ENCODE assay signal across 19 cellular contexts in genomic region chr6:166623318-166623717, GRCh38. TPM values are rescaled to one million over a fixed set of nuclear protein-coding genes. Genes with fewer than 3 reads are reported as not detected.
DNase-seq lines count a peak whose midpoint lies in the region; ATAC-seq and TF ChIP-seq lines count a peak whose summit lies in the region.
"Had no signal": no experiment of that assay in that cellular context is flagged by ENCODE, and none has a peak within 500 bp of the region (broad histone marks: within the 10 kb centered on the region; RNA-seq: fewer than 3 reads in every experiment).

No MANE protein-coding gene starts in this region.

- H3K27me3 Mint-ChIP-seq in Caco-2 (ENCODE audit: insufficient read depth, unreplicated experiment): peaks cover 10% of the 10 kb centered on the region

- CTCF ChIA-PET in HCT116 (lab: Charles Lee): no interaction called here
- CTCF ChIA-PET in Caco-2 (lab: Charles Lee): no interaction called here

- TF ChIP-seq EP300 in gastroesophageal sphincter (IDR thresholded peaks at IDR 0.05): no peak
- TF ChIP-seq EP300 in sigmoid colon (IDR thresholded peaks at IDR 0.05): no peak

- H3K4me3 ChIP-seq in HCT116 (replicated peaks in 1 of 2; ENCODE audit: low read depth in 1 of 2, low read length in 2 of 2) (no peak overlapping the region), gastroesophageal sphincter (no peak overlapping the region), sigmoid colon (no peak overlapping the region), Caco-2 (ENCODE audit: low read depth, low read length) (no peak overlapping the region)
- H3K4me3 ChIP-seq: GM12878, Peyer's patch had no signal

- H3K36me3 ChIP-seq in HCT116 (ENCODE audit: control insufficient read depth in 1 of 2, insufficient read depth in 2 of 2, low read length in 2 of 2): no peaks in the 10 kb centered on the region
- peaks cover 0 to 6% of the 10 kb centered on the region in 2 donors for H3K36me3 ChIP-seq in gastroesophageal sphincter
- no peaks in the 10 kb centered on the region for H3K36me3 ChIP-seq in sigmoid colon
- H3K36me3 ChIP-seq in Caco-2 (ENCODE audit: control insufficient read depth, insufficient read depth, low read length): no peaks in the 10 kb centered on the region
- H3K36me3 ChIP-seq: Peyer's patch had no signal

- H4K20me1 ChIP-seq in HCT116 (ENCODE audit: insufficient read depth): no peaks in the 10 kb centered on the region

- H3K27ac Mint-ChIP-seq in Caco-2 (ENCODE audit: unreplicated experiment): no peak overlapping the region
- H3K27ac Mint-ChIP-seq: activated naive CD8-positive, alpha-beta T cell treated with anti-CD3 and anti-CD28 coated beads, Interleukin-2, amount 10 ng/mL, durations not matched to agents 7 days and 5 days had no signal

- WGBS in gastroesophageal sphincter (ENCODE audit: low coverage in 1 of 2), 2 donors: 60 to 75% methylated on average over 2 to 3 of the region's 5 CpGs
- WGBS in sigmoid colon, 2 donors: 87 to 88% methylated on average over 5 of the region's 5 CpGs

- H3K27ac ChIP-seq in HCT116 (ENCODE audit: low read depth, low read length): no peak overlapping the region
- H3K27ac ChIP-seq in gastroesophageal sphincter: peak overlapping the region in 3 of 4 donors; percentile 39 to 90 (median 87)
- peak overlapping the region in 3 of 4 donors; percentile 70 to 84 (median 79) for H3K27ac ChIP-seq in sigmoid colon
- H3K27ac ChIP-seq in substantia nigra (ENCODE audit: low read depth, low read length, poor library complexity, severe bottlenecking): no peak overlapping the region

- no peak for ATAC-seq in HCT116
- no peak for ATAC-seq in gastroesophageal sphincter
- no peak for ATAC-seq in HG02840 (IDR thresholded peaks at IDR 0.05; ENCODE audit: low FRiP score, unreplicated experiment)
- ATAC-seq: activated T-cell treated with anti-CD3 and anti-CD28 coated beads, Interleukin-2, amount 50 U/mL, for 4 hours; GM12878; left colon had no signal

- POLR2A ChIA-PET in HCT116 (lab: Charles Lee) (no interaction called here), Caco-2 (lab: Charles Lee) (no interaction called here)

- DNase-seq in HCT116 (ENCODE audit: low read depth, low spot score): no peak
- DNase-seq in SW480 (ENCODE audit: low spot score): peak; percentile 2
- no peak for DNase-seq in sigmoid colon
- DNase-seq in substantia nigra (lab: John Stamatoyannopoulos, UW): no peak
- no peak for DNase-seq in activated CD4-positive, CD25-positive, alpha-beta regulatory T cell treated with anti-CD3 and anti-CD28 coated beads, Interleukin-2, amount 50 U/mL, for 72 hours
- no peak for DNase-seq in Caco-2
- DNase-seq: activated CD4-positive, alpha-beta T cell treated with anti-CD3 and anti-CD28 coated beads, Interleukin-2, amount 50 U/mL, for 1 hour; activated naive CD8-positive, alpha-beta T cell treated with anti-CD3 and anti-CD28 coated beads, Interleukin-2, amount 10 ng/mL, durations not matched to agents 7 days and 5 days; activated T-cell treated with anti-CD3 and anti-CD28 coated beads, Interleukin-2, amount 50 U/mL, for 4 hours; central memory CD4-positive, alpha-beta T cell; effector CD8-positive, alpha-beta T cell; hypothalamus; left colon; NCI-H1930; Peyer's patch; stimulated activated CD4-positive, alpha-beta T cell treated with anti-CD3 and anti-CD28 coated beads, Interleukin-4, amount 100 ng/mL, for 1 hour had no signal

- H3K4me1 ChIP-seq in HCT116 (ENCODE audit: control insufficient read depth in 1 of 2, insufficient read depth in 2 of 2, low read length in 2 of 2): peaks cover 8 to 30% of the 10 kb centered on the region in 2 experiments; a peak in 3 of 4 replicates
- peaks cover 4 to 81% (median 25%) of the 10 kb centered on the region in 3 donors for H3K4me1 ChIP-seq in gastroesophageal sphincter
- peaks cover 0 to 75% (median 56%) of the 10 kb centered on the region in 4 donors for H3K4me1 ChIP-seq in sigmoid colon
- peaks cover 6% of the 10 kb centered on the region for H3K4me1 ChIP-seq in Caco-2

- BruUV-seq in HCT116 (replicated peaks; lab: Mats Ljungman, UMichigan) (no TSS peak), Caco-2 (replicated peaks; lab: Mats Ljungman, UMichigan) (no TSS peak)

- no peaks in the 10 kb centered on the region for H3K9me3 Mint-ChIP-seq in Caco-2 (ENCODE audit: unreplicated experiment)
- H3K9me3 Mint-ChIP-seq: activated naive CD8-positive, alpha-beta T cell treated with anti-CD3 and anti-CD28 coated beads, Interleukin-2, amount 10 ng/mL, durations not matched to agents 7 days and 5 days; activated T-cell treated with anti-CD3 and anti-CD28 coated beads, Interleukin-2, amount 50 U/mL, for 4 hours had no signal

- peak overlapping the region; percentile 25 for H3K4me2 ChIP-seq in HCT116 (ENCODE audit: low read length)

- peaks cover 14% of the 10 kb centered on the region for H3K36me3 Mint-ChIP-seq in Caco-2 (ENCODE audit: insufficient read depth, unreplicated experiment)
- H3K36me3 Mint-ChIP-seq: activated naive CD8-positive, alpha-beta T cell treated with anti-CD3 and anti-CD28 coated beads, Interleukin-2, amount 10 ng/mL, durations not matched to agents 7 days and 5 days had no signal

- no peaks in the 10 kb centered on the region for H3K9me3 ChIP-seq in HCT116 (ENCODE audit: control insufficient read depth in 1 of 2, insufficient read depth in 1 of 2, low read depth in 1 of 2, low read length in 2 of 2)
- no peaks in the 10 kb centered on the region for H3K9me3 ChIP-seq in gastroesophageal sphincter
- H3K9me3 ChIP-seq in sigmoid colon: no peaks in the 10 kb centered on the region
- H3K9me3 ChIP-seq in Caco-2: no peaks in the 10 kb centered on the region
- H3K9me3 ChIP-seq: Peyer's patch had no signal

- H3K9me2 ChIP-seq in HCT116 (ENCODE audit: insufficient read depth): no peaks in the 10 kb centered on the region

- H2AFZ ChIP-seq in HCT116 (ENCODE audit: low read depth, low read length, poor library complexity, severe bottlenecking): no peak overlapping the region

- H3K4me1 Mint-ChIP-seq in Caco-2 (ENCODE audit: low read depth, unreplicated experiment): no peaks in the 10 kb centered on the region

- TF ChIP-seq RAD21 in HCT116 (IDR thresholded peaks at IDR 0.05; ENCODE audit: low read depth): no peak

- H3K27me3 ChIP-seq in HCT116 (ENCODE audit: insufficient read depth, low read length) (no peaks in the 10 kb centered on the region), gastroesophageal sphincter (no peaks in the 10 kb centered on the region), sigmoid colon (no peaks in the 10 kb centered on the region), Caco-2 (replicated peaks; ENCODE audit: control insufficient read depth, insufficient read depth, low read length) (peaks cover 5% of the 10 kb centered on the region)
- H3K27me3 ChIP-seq: Peyer's patch had no signal

- H3K79me2 ChIP-seq in HCT116 (ENCODE audit: insufficient read depth, low read length): no peaks in the 10 kb centered on the region

- intact Hi-C loops in HCT116 (cut with micrococcal nuclease): no loop called here
- intact Hi-C loops in sigmoid colon (cut with DNase I): loop anchor here (10.0 kb wide), 1 partner anchor 371 kb away; the partner anchor contains the start of gene CEP43
- intact Hi-C loops in Caco-2 (cut with micrococcal nuclease; ENCODE audit: unreplicated experiment): no loop called here

- RAD21 ChIA-PET in HCT116 (lab: Charles Lee; ENCODE audit: low non-redundant PET in 1 of 2, low total read pairs in 2 of 2, uncharacterized antibody in 2 of 2, unreplicated experiment in 2 of 2): no interaction called here

- H3K4me3 Mint-ChIP-seq in Caco-2 (ENCODE audit: unreplicated experiment): no peak overlapping the region
- H3K4me3 Mint-ChIP-seq: activated naive CD8-positive, alpha-beta T cell treated with anti-CD3 and anti-CD28 coated beads, Interleukin-2, amount 10 ng/mL, durations not matched to agents 7 days and 5 days; activated T-cell treated with anti-CD3 and anti-CD28 coated beads, Interleukin-2, amount 50 U/mL, for 4 hours had no signal

- TF ChIP-seq POLR2A in HCT116 (IDR thresholded peaks at IDR 0.05; ENCODE audit: borderline replicate concordance, extremely low read depth, insufficient read depth, insufficient read length) (no peak), gastroesophageal sphincter (IDR thresholded peaks at IDR 0.05) (no peak), sigmoid colon (IDR thresholded peaks at IDR 0.05) (no peak)

- no peak overlapping the region for H3K9ac ChIP-seq in HCT116 (ENCODE audit: low read length)

- TF ChIP-seq CTCF in HCT116 (IDR thresholded peaks at IDR 0.05 in 2 of 3, conservative IDR thresholded peaks at IDR 0.05 in 1 of 3; ENCODE audit: borderline replicate concordance in 1 of 3, insufficient read depth in 1 of 3, low read depth in 2 of 3, low read length in 2 of 3): no peak
- no peak for TF ChIP-seq CTCF in gastroesophageal sphincter (IDR thresholded peaks at IDR 0.05)
- no peak for TF ChIP-seq CTCF in sigmoid colon (IDR thresholded peaks at IDR 0.05)
- no peak for TF ChIP-seq CTCF in Caco-2 (IDR thresholded peaks at IDR 0.05; ENCODE audit: insufficient read depth in 1 of 2, low read depth in 1 of 2, low read length in 1 of 2, severe bottlenecking in 1 of 2, unreplicated experiment in 1 of 2)

TF ChIP-seq in HCT116, 20 proteins besides CTCF, POLR2A, EP300 and RAD21 (continues in another document):
- no peak for TF ChIP-seq YY1 (IDR thresholded peaks at IDR 0.05; ENCODE audit: extremely low read depth, insufficient replicate concordance, low read depth, low read length)
- TF ChIP-seq SRF (IDR thresholded peaks at IDR 0.05; ENCODE audit: low read depth): no peak
- no peak for TF ChIP-seq ZNF274 (IDR thresholded peaks at IDR 0.05; ENCODE audit: low read depth, low read length)
- no peak for TF ChIP-seq JUND (IDR thresholded peaks at IDR 0.05)
- TF ChIP-seq SIN3A (IDR thresholded peaks at IDR 0.05; ENCODE audit: low read depth): no peak

RNA-seq across cellular contexts. Expression of gene RPS6KA2, which starts 3.7 kb away (rescaled TPM):
- total RNA-seq in HCT116 (2021; ENCODE audit: unreplicated experiment) (8.5 TPM), gastroesophageal sphincter (100 to 1,000 TPM in 1 of 4 donors, 10 to 100 TPM in 3; 55.4 to 119 (median 76.4) TPM), sigmoid colon (10 to 100 TPM; 27.8 to 44.7 (median 32.3) TPM), Caco-2 (2022) (5.5 and 5.6 TPM in 2 replicates)
- polyA plus RNA-seq in HCT116 (2012): 4.9 and 5.5 TPM in 2 replicates
- polyA plus RNA-seq in sigmoid colon: 10 to 100 TPM in 2 of 3 donors, 1 to 10 TPM in 1; 6.5 to 14.7 (median 12.6) TPM

RNA-seq across cellular contexts. Expression of gene RAMACL, which starts 36.8 kb away (rescaled TPM):
- 0.15 TPM for total RNA-seq in HCT116 (2021; ENCODE audit: unreplicated experiment)
- polyA plus RNA-seq in HCT116 (2012): 0.05 and 0.08 TPM in 2 replicates
- 1 to 10 TPM in 3 of 4 donors, under 1 TPM in 1; 0.27 to 2.5 (median 1.7) TPM for total RNA-seq in gastroesophageal sphincter
- 1 to 10 TPM in 3 of 4 donors, under 1 TPM in 1; 0.66 to 3.0 (median 2.2) TPM for total RNA-seq in sigmoid colon
- polyA plus RNA-seq in sigmoid colon: under 1 TPM in 1 of 3 donors, not detected in 2; 0.34 TPM
- total RNA-seq in Caco-2 (2022): 0.20 and 0.39 TPM in 2 replicates

Comparison
In these comparisons a context has a peak if more than half of its experiments do, and no peak if none do; other contexts are left out.
1. H3K27ac ChIP-seq: peak in gastroesophageal sphincter (3 of 4) and sigmoid colon (3 of 4); none in HCT116 (single experiment) and substantia nigra (single experiment).